13 cellular contexts compared by ENCODE assay signal in the genomic region with DNA sequence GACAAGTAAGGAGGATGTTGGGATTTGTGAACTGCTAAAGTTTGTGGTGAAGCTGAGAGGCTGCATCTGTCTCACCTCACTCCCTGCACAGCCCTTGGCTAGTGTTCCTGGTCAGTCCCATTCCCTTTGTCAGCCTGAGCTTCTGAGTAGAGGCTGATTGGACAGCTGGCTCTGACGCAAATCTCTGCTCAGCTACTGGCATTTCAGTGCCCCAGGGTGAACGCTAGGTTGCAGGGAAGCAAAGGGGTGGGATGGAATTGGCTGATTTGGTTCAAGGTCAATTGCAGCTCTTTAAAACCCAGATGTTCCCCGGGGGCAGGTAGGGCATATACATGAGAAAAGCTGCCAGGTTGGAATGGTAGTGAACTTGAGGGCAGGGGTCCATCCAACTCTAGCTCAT. TPM values are rescaled to one million over a fixed set of nuclear protein-coding genes. Genes with fewer than 3 reads are reported as not detected.
DNase-seq lines count a peak whose midpoint lies in the region; ATAC-seq, FAIRE-seq and TF ChIP-seq lines count a peak whose summit lies in the region.
"Had no signal": no experiment of that assay in that cellular context is flagged by ENCODE, and none has a peak within 500 bp of the region (broad histone marks: within the 10 kb centered on the region; RNA-seq: fewer than 3 reads in every experiment).

No MANE protein-coding gene starts in this region.

- no peak overlapping the region for H2AFZ ChIP-seq in K562 (ENCODE audit: low read depth, low read length)

- no peak overlapping the region for H3K4me2 ChIP-seq in K562 (ENCODE audit: insufficient read depth, low read length)

- no peak for TF ChIP-seq RAD21 in K562 (CRISPR knock-in tag; conservative IDR thresholded peaks at IDR 0.05 in 1 of 2, IDR thresholded peaks at IDR 0.05 in 1 of 2)

- CTCF ChIA-PET in K562 (lab: Yijun Ruan, JAX; ENCODE audit: low intra/inter-chr PET ratio), result interaction anchor here (0.6 kb wide), 1 partner anchor 291 kb away, joined by 4 read pairs; no protein-coding TSS in a partner anchor

- no peaks in the 10 kb centered on the region for H4K20me1 ChIP-seq in K562 (replicated peaks; ENCODE audit: control insufficient read depth, insufficient read depth, low read length)

- intact Hi-C loops in Right ventricle myocardium inferior (cut with DNase I), result no loop called here
- intact Hi-C loops in K562 (cut with micrococcal nuclease), result loop anchor here (10.0 kb wide), 1 partner anchor 748 kb away; no protein-coding TSS in a partner anchor
- intact Hi-C loops in left ventricle myocardium superior (cut with micrococcal nuclease), result no loop called here
- intact Hi-C loops in testis (cut with DNase I; ENCODE audit: low total_unique reads), result no loop called here
- intact Hi-C loops in esophagus squamous epithelium (cut with DNase I), result loop anchor here (10.0 kb wide), 1 partner anchor 318 kb away; no protein-coding TSS in a partner anchor

- FAIRE-seq in K562 (lab: Jason Lieb, UNC), result no peak
- FAIRE-seq: GM19239 had no signal

- H3K36me3 ChIP-seq in right atrium auricular region (no peaks in the 10 kb centered on the region), K562 (ENCODE audit: control insufficient read depth, insufficient read depth, low read length) (no peaks in the 10 kb centered on the region), testis (ENCODE audit: low read depth, missing control alignments) (no peaks in the 10 kb centered on the region), esophagus squamous epithelium (no peaks in the 10 kb centered on the region)

- ATAC-seq in Right ventricle myocardium inferior (peak; percentile 85), K562 (peak; percentile 10; the same call in 1 of the 3 replicates), left ventricle myocardium superior (peak; percentile 89)
- ATAC-seq: effector memory CD8-positive, alpha-beta T cell had no signal

- H3K79me2 ChIP-seq in K562 (ENCODE audit: control insufficient read depth, insufficient read depth, low read length), result no peaks in the 10 kb centered on the region

- H3K4me1 ChIP-seq in right atrium auricular region (no peaks in the 10 kb centered on the region), K562 (replicated peaks in 1 of 2; ENCODE audit: control insufficient read depth in 2 of 2, insufficient read depth in 2 of 2, low read length in 2 of 2) (no peaks in the 10 kb centered on the region), testis (no peaks in the 10 kb centered on the region), esophagus squamous epithelium (peaks cover 0 to 31% (median 3%) of the 10 kb centered on the region in 3 donors)

- H3K9me3 ChIP-seq in right atrium auricular region (no peaks in the 10 kb centered on the region), K562 (replicated peaks; ENCODE audit: control insufficient read depth, insufficient read depth, low read depth, low read length) (no peaks in the 10 kb centered on the region), testis (no peaks in the 10 kb centered on the region), esophagus squamous epithelium (no peaks in the 10 kb centered on the region)

- no peaks in the 10 kb centered on the region for H3K9me1 ChIP-seq in K562 (ENCODE audit: control insufficient read depth, insufficient read depth, low read length)

- peak overlapping the region in 1 of 2 experiments; percentile 22; a peak in 1 of 4 replicates for H3K9ac ChIP-seq in K562 (ENCODE audit: insufficient read depth in 1 of 2, low read depth in 2 of 2, low read length in 2 of 2)

- H3K27ac ChIP-seq in right atrium auricular region (no peak overlapping the region), K562 (ENCODE audit: extremely low read depth, low read depth, low read length) (no peak overlapping the region), testis (no peak overlapping the region), esophagus squamous epithelium (peak overlapping the region in 2 of 4 donors; percentile 81 to 85)

- TF ChIP-seq POLR2A in K562 (conservative IDR thresholded peaks at IDR 0.05), result no peak
- TF ChIP-seq POLR2A in testis (IDR thresholded peaks at IDR 0.05), result no peak
- no peak for TF ChIP-seq POLR2A in esophagus squamous epithelium (IDR thresholded peaks at IDR 0.05)

- WGBS in K562 (ENCODE audit: insufficient coverage, low coverage, missing lambda C conversion rate), result 22% methylated on average over 3 of the region's 3 CpGs
- 47 to 52% methylated on average over 3 of the region's 3 CpGs for WGBS in testis, 2 donors
- 17 to 50% methylated on average over 1 of the region's 3 CpGs for WGBS in esophagus squamous epithelium, 2 donors

- H3K4me3 ChIP-seq in right atrium auricular region, result no peak overlapping the region
- no peak overlapping the region for H3K4me3 ChIP-seq in K562
- H3K4me3 ChIP-seq in testis, result no peak overlapping the region
- no peak overlapping the region for H3K4me3 ChIP-seq in esophagus squamous epithelium

- POLR2A ChIA-PET in K562 (lab: Yijun Ruan, JAX), result interaction anchor here (0.6 kb wide), 2 partner anchors 12 to 24 kb away, joined by 4 read pairs; no protein-coding TSS in a partner anchor

- in situ Hi-C loops in K562 (cut with MboI), result no loop called here

- DNase-seq in Right ventricle myocardium inferior (ENCODE audit: missing footprints), result no peak
- DNase-seq in right atrium auricular region (ENCODE audit: low spot score), result no peak
- DNase-seq in K562 (ENCODE audit: extremely low read depth in 1 of 4, low spot score in 3 of 4), result no peak
- DNase-seq in left ventricle myocardium superior, result no peak
- peak; percentile 63 for DNase-seq in testis
- no peak for DNase-seq in esophagus squamous epithelium (lab: John Stamatoyannopoulos, UW)
- DNase-seq in stimulated activated CD4-positive, alpha-beta T cell treated with anti-CD3 and anti-CD28 coated beads, Interleukin-4, amount 100 ng/mL, for 24 hours, result no peak
- DNase-seq in C1 segment of cervical spinal cord (lab: John Stamatoyannopoulos, UW), result no peak
- DNase-seq: effector memory CD8-positive, alpha-beta T cell; NCI-H510A treated with DMSO at 0.1 percent for 48 hours; SHP77; stimulated activated naive CD4-positive, alpha-beta T cell treated with Interleukin-2 at 50 U/mL for 16 hours had no signal

- TF ChIP-seq CTCF in right atrium auricular region (IDR thresholded peaks at IDR 0.05), result no peak
- TF ChIP-seq CTCF in K562 (IDR thresholded peaks at IDR 0.05 in 2 of 3, conservative IDR thresholded peaks at IDR 0.05 in 1 of 3; ENCODE audit: insufficient read depth in 2 of 3, low read depth in 1 of 3, low read length in 3 of 3), result no peak
- TF ChIP-seq CTCF in testis (IDR thresholded peaks at IDR 0.05), result no peak
- TF ChIP-seq CTCF in esophagus squamous epithelium (IDR thresholded peaks at IDR 0.05), result no peak

- BruUV-seq in K562 (replicated peaks; lab: Mats Ljungman, UMichigan), result no TSS peak

- H3K27me3 ChIP-seq in right atrium auricular region, result no peaks in the 10 kb centered on the region
- H3K27me3 ChIP-seq in K562 (ENCODE audit: control insufficient read depth in 2 of 2, insufficient read depth in 2 of 2, low read length in 2 of 2), result peaks cover 0 to 7% of the 10 kb centered on the region in 2 experiments; a peak in 2 of 5 replicates
- H3K27me3 ChIP-seq in testis, result no peaks in the 10 kb centered on the region
- no peaks in the 10 kb centered on the region for H3K27me3 ChIP-seq in esophagus squamous epithelium

- TF ChIP-seq EP300 in K562 (IDR thresholded peaks at IDR 0.05; ENCODE audit: low read length), result no peak

RNA-seq across cellular contexts. Expression of a gene that starts 23.1 kb away (rescaled TPM):
- total RNA-seq in Right ventricle myocardium inferior, result 70.2 TPM
- total RNA-seq in right atrium auricular region, result 10 to 100 TPM; 54.3 to 63.2 TPM
- 419 and 726 TPM in 2 replicates for total RNA-seq in K562 (2011; cell fraction: chromatin; rRNA removed; ENCODE audit: low replicate concordance)
- 195 and 280 TPM in 2 replicates for total RNA-seq in K562 (2011; cell fraction: nucleolus; rRNA removed)
- 289 and 307 TPM in 2 replicates for total RNA-seq in K562 (2011; cell fraction: nucleoplasm; rRNA removed)
- total RNA-seq in K562 (2014; rRNA removed), result 160 and 215 TPM in 2 replicates
- total RNA-seq in K562 (2014; rRNA removed; fragmentation: Illumina TruSeq; extraction: Trizol), result 220 and 225 TPM in 2 replicates
- total RNA-seq in K562 (2015; rRNA removed; fragmentation: Illumina TruSeq; extraction: Trizol), result 270 and 271 TPM in 2 replicates
- 207 and 239 TPM in 2 replicates for total RNA-seq in K562 (2021)
- polyA plus RNA-seq in K562 (2011; rRNA removed), result 215 and 229 TPM in 2 replicates
- polyA plus RNA-seq in K562 (2011; cell fraction: cytosol; rRNA removed), result 232 and 285 TPM in 2 replicates
- 297 and 353 TPM in 2 replicates for polyA plus RNA-seq in K562 (2011; cell fraction: nucleus; rRNA removed)
- 171 and 190 TPM in 2 replicates for polyA plus RNA-seq in K562 (2012)
- 251 and 269 TPM in 2 replicates for polyA plus RNA-seq in K562 (2014; fragmentation: Illumina TruSeq; extraction: Trizol)
- polyA plus RNA-seq in K562 (2014; fragmentation: Nextera tagmentation; extraction: Ambion mirVana), result 100 to 1,000 TPM; 142 to 164 TPM
- 110 and 160 TPM in 2 replicates for polyA plus RNA-seq in K562 (2014; rRNA removed)
- 751 and 918 TPM in 2 replicates for polyA minus RNA-seq in K562 (2011; rRNA and poly(A)+ RNA removed)
- 279 and 319 TPM in 2 replicates for polyA minus RNA-seq in K562 (2011; cell fraction: cytosol; rRNA and poly(A)+ RNA removed)
- 150 and 218 TPM in 2 replicates for polyA minus RNA-seq in K562 (2011; cell fraction: nucleus; rRNA and poly(A)+ RNA removed)
- 88.9 TPM for total RNA-seq in left ventricle myocardium superior
- total RNA-seq in testis, result 100 to 1,000 TPM; 267 to 272 TPM
- 449 TPM for polyA plus RNA-seq in testis (ENCODE audit: insufficient read depth, low read depth, low replicate concordance)
- 100 to 1,000 TPM; 124 to 229 (median 153) TPM for total RNA-seq in esophagus squamous epithelium

RNA-seq across cellular contexts. Expression of a gene that starts 31.8 kb away (rescaled TPM):
- 32.7 TPM for total RNA-seq in Right ventricle myocardium inferior
- 10 to 100 TPM; 10.1 to 14.9 TPM for total RNA-seq in right atrium auricular region
- total RNA-seq in K562 (2011; cell fraction: chromatin; rRNA removed; ENCODE audit: low replicate concordance), result 23.4 and 60.6 TPM in 2 replicates
- total RNA-seq in K562 (2011; cell fraction: nucleolus; rRNA removed), result 35.5 and 38.3 TPM in 2 replicates
- 33.8 and 36.0 TPM in 2 replicates for total RNA-seq in K562 (2011; cell fraction: nucleoplasm; rRNA removed)
- 5.8 and 6.5 TPM in 2 replicates for total RNA-seq in K562 (2014; rRNA removed)
- total RNA-seq in K562 (2014; rRNA removed; fragmentation: Illumina TruSeq; extraction: Trizol), result 4.7 and 5.9 TPM in 2 replicates
- total RNA-seq in K562 (2015; rRNA removed; fragmentation: Illumina TruSeq; extraction: Trizol), result 7.2 and 7.5 TPM in 2 replicates
- total RNA-seq in K562 (2021), result 9.8 and 12.2 TPM in 2 replicates
- polyA plus RNA-seq in K562 (2011; rRNA removed), result 5.5 and 5.7 TPM in 2 replicates
- polyA plus RNA-seq in K562 (2011; cell fraction: cytosol; rRNA removed), result 5.0 and 9.4 TPM in 2 replicates
- 5.5 and 14.4 TPM in 2 replicates for polyA plus RNA-seq in K562 (2011; cell fraction: nucleus; rRNA removed)
- polyA plus RNA-seq in K562 (2012), result 8.2 and 9.9 TPM in 2 replicates
- 7.8 and 8.1 TPM in 2 replicates for polyA plus RNA-seq in K562 (2014; fragmentation: Illumina TruSeq; extraction: Trizol)
- 1 to 10 TPM; 2.7 to 2.8 TPM for polyA plus RNA-seq in K562 (2014; fragmentation: Nextera tagmentation; extraction: Ambion mirVana)
- 7.2 and 10.4 TPM in 2 replicates for polyA plus RNA-seq in K562 (2014; rRNA removed)
- 8.9 and 13.4 TPM in 2 replicates for polyA minus RNA-seq in K562 (2011; rRNA and poly(A)+ RNA removed)
- 3.5 and 6.9 TPM in 2 replicates for polyA minus RNA-seq in K562 (2011; cell fraction: cytosol; rRNA and poly(A)+ RNA removed)
- polyA minus RNA-seq in K562 (2011; cell fraction: nucleus; rRNA and poly(A)+ RNA removed), result 14.9 and 20.9 TPM in 2 replicates
- total RNA-seq in left ventricle myocardium superior, result 36.1 TPM
- 10 to 100 TPM; 37.4 to 76.4 TPM for total RNA-seq in testis
- 66.6 TPM for polyA plus RNA-seq in testis (ENCODE audit: insufficient read depth, low read depth, low replicate concordance)
- 10 to 100 TPM in 3 of 4 donors, 1 to 10 TPM in 1; 9.1 to 15.6 (median 13.1) TPM for total RNA-seq in esophagus squamous epithelium

Comparison
In these comparisons a context has a peak if more than half of its experiments do, and no peak if none do; other contexts are left out.
1. ATAC-seq: peak in every context shown above with its lines; median percentile 89 in left ventricle myocardium superior; 85 in Right ventricle myocardium inferior; 10 in K562.
2. intact Hi-C loops: an anchor here in K562 (10.0 kb wide) and esophagus squamous epithelium (10.0 kb wide); none called in Right ventricle myocardium inferior, left ventricle myocardium superior and testis.